ENCODE assay signal across 11 cellular contexts in the genomic region with DNA sequence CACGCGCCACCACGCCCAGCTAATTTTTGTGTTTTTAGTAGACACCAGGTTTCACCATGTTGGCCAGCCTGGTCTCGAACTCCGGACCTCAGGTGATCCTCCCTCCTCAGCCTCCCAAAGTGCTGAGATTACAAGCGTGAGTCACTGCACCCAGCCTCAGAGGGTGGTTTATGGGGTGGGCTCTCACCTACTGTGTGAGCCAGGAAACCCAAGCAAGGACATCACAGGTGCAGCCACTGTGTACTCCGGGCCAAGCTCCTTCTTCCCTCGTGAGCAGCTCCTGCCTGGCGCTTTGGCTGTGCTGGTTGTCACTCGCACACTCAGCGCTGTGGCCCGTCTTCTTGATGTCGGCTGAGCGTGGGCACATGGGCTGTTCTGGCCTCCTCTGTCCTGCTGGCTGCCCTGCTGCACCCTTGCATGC.
"Had no signal": no experiment of that assay in that cellular context is flagged by ENCODE, and none has a peak within 500 bp of the region (broad histone marks: within the 10 kb centered on the region; RNA-seq: fewer than 3 reads in every experiment).

No MANE protein-coding gene starts in this region.

- H3K4me3 Mint-ChIP-seq: activated CD4-positive, alpha-beta T cell treated with anti-CD3 and anti-CD28 coated beads, Interleukin-2, amount 10 ng/mL, durations not matched to agents 7 days and 5 days; effector memory CD8-positive, alpha-beta T cell; T-helper 17 cell had no signal

- H3K27me3 ChIP-seq: gastroesophageal sphincter, transverse colon had no signal

- DNase-seq: activated CD4-positive, alpha-beta T cell treated with anti-CD3 and anti-CD28 coated beads, Interleukin-2, amount 10 ng/mL, durations not matched to agents 7 days and 5 days; activated CD4-positive, CD25-positive, alpha-beta regulatory T cell; activated T-cell treated with anti-CD3 and anti-CD28 coated beads for 4 hours; central memory CD4-positive, alpha-beta T cell; effector memory CD8-positive, alpha-beta T cell; mesendoderm; small intestine; T-helper 17 cell; transverse colon had no signal

- H3K27ac Mint-ChIP-seq: activated CD4-positive, alpha-beta T cell treated with anti-CD3 and anti-CD28 coated beads, Interleukin-2, amount 10 ng/mL, durations not matched to agents 7 days and 5 days; effector memory CD8-positive, alpha-beta T cell; T-helper 17 cell had no signal

- H3K4me3 ChIP-seq: gastroesophageal sphincter, transverse colon had no signal

- ATAC-seq: effector memory CD8-positive, alpha-beta T cell; gastroesophageal sphincter; left lobe of liver; T-helper 17 cell had no signal

- H3K9me3 Mint-ChIP-seq: activated CD4-positive, alpha-beta T cell treated with anti-CD3 and anti-CD28 coated beads, Interleukin-2, amount 10 ng/mL, durations not matched to agents 7 days and 5 days; effector memory CD8-positive, alpha-beta T cell had no signal

- H3K4me1 ChIP-seq: gastroesophageal sphincter, transverse colon had no signal

- H3K9me3 ChIP-seq: gastroesophageal sphincter, transverse colon had no signal

- H3K36me3 ChIP-seq: transverse colon had no signal

- H3K27me3 Mint-ChIP-seq: activated CD4-positive, alpha-beta T cell treated with anti-CD3 and anti-CD28 coated beads, Interleukin-2, amount 10 ng/mL, durations not matched to agents 7 days and 5 days; effector memory CD8-positive, alpha-beta T cell; T-helper 17 cell had no signal

- H3K27ac ChIP-seq: gastroesophageal sphincter, transverse colon had no signal

- H3K4me1 Mint-ChIP-seq: activated CD4-positive, alpha-beta T cell treated with anti-CD3 and anti-CD28 coated beads, Interleukin-2, amount 10 ng/mL, durations not matched to agents 7 days and 5 days; T-helper 17 cell had no signal
